In genomic region chr16:64152010-64152767, GRCh38 we compare ENCODE assay signal across 19 cellular contexts.
DNase-seq lines count a peak whose midpoint lies in the region; TF ChIP-seq lines count a peak whose summit lies in the region.
"Had no signal": no experiment of that assay in that cellular context is flagged by ENCODE, and none has a peak within 500 bp of the region (broad histone marks: within the 10 kb centered on the region; RNA-seq: fewer than 3 reads in every experiment).

No MANE protein-coding gene starts in this region.

- TF ChIP-seq CTCF in brain (conservative IDR thresholded peaks at IDR 0.05) (no peak), osteocyte (IDR thresholded peaks at IDR 0.05) (no peak)

- H3K27ac Mint-ChIP-seq in brain (peak overlapping the region in 4 of 5 experiments; percentile 7 to 85 (median 60)), osteocyte (ENCODE audit: unreplicated experiment) (peak overlapping the region; percentile 54)

- H3K36me3 Mint-ChIP-seq in brain (no peaks in the 10 kb centered on the region), osteocyte (ENCODE audit: unreplicated experiment) (no peaks in the 10 kb centered on the region)

- peak; percentile 16 for DNase-seq in ELR (ENCODE audit: low read depth)
- DNase-seq in NCI-H446 treated with DMSO at 0.1 percent for 48 hours (lab: John Stamatoyannopoulos, UW): peak; percentile 79
- DNase-seq in osteocyte (ENCODE audit: extremely low spot score, unreplicated experiment): no peak
- DNase-seq in CD1c-positive myeloid dendritic cell (ENCODE audit: extremely low spot score): no peak
- no peak for DNase-seq in NCI-H2196 (lab: John Stamatoyannopoulos, UW; ENCODE audit: unreplicated experiment)
- DNase-seq in NCI-H1930 (lab: John Stamatoyannopoulos, UW): no peak
- DNase-seq: activated CD4-positive, alpha-beta T cell treated with anti-CD3 and anti-CD28 coated beads for 1 hour; activated effector memory CD4-positive, alpha-beta T cell treated with Interleukin-2 at 50 U/mL for 16 hours; amygdala; cerebellar nuclear complex; left lung; NCI-H1436 treated with DMSO at 0.1 percent for 48 hours; NCI-H345; nucleus accumbens; SHP77 treated with DMSO at 0.1 percent for 48 hours; stimulated activated CD4-positive, alpha-beta T cell treated with anti-CD3 and anti-CD28 coated beads, Interleukin-2, amount 100 ng/mL, for 48 hours; substantia nigra; T-helper 9 cell had no signal

- peaks cover 18% of the 10 kb centered on the region for H3K4me1 Mint-ChIP-seq in brain
- H3K4me1 Mint-ChIP-seq in osteocyte (ENCODE audit: unreplicated experiment): peaks cover 8% of the 10 kb centered on the region

- H3K4me3 Mint-ChIP-seq in brain: no peak overlapping the region
- no peak overlapping the region for H3K4me3 Mint-ChIP-seq in osteocyte (ENCODE audit: unreplicated experiment)

- H3K9me3 Mint-ChIP-seq in brain: peaks cover 3 to 12% (median 5%) of the 10 kb centered on the region in 5 experiments
- no peaks in the 10 kb centered on the region for H3K9me3 Mint-ChIP-seq in osteocyte (ENCODE audit: unreplicated experiment)

- H3K27me3 Mint-ChIP-seq in brain: no peaks in the 10 kb centered on the region
- H3K27me3 Mint-ChIP-seq in osteocyte (ENCODE audit: unreplicated experiment): peaks cover 4% of the 10 kb centered on the region

Comparison
In these comparisons a context has a peak if more than half of its experiments do, and no peak if none do; other contexts are left out.
1. DNase-seq: peak in ELR (single experiment) and NCI-H446 treated with DMSO at 0.1 percent for 48 hours (single experiment); none in osteocyte (single experiment), CD1c-positive myeloid dendritic cell (single experiment), NCI-H2196 (single experiment) and NCI-H1930 (0 of 2).